Comparison of ENCODE assay signal across 23 cellular contexts in the genomic region with DNA sequence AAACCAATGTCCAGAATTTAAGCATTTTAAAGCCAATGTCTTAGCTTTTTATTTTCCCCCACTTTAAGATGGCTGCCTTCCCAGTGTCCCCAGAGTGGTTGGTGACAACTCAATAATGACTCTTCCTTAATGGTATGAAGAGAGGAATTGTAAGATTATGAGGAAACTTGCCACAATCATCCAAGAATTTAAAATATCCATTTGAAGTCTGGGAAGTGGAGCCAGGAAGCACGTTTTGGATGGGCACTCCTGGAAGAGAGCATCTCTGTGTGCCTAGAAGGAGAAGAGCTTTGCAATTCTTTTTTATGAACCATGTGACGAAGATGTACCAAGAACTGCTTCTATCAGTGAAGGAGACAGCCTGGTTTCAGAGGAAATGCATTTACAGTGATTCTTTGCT. TPM values are rescaled to one million over a fixed set of nuclear protein-coding genes. Genes with fewer than 3 reads are reported as not detected.
"Had no signal": no experiment of that assay in that cellular context is flagged by ENCODE, and none has a peak within 500 bp of the region (broad histone marks: within the 10 kb centered on the region; RNA-seq: fewer than 3 reads in every experiment).

No MANE protein-coding gene starts in this region.

- H3K4me1 ChIP-seq: gastrocnemius medialis, parathyroid adenoma, sigmoid colon, tibial artery had no signal

- H3K9me3 ChIP-seq: gastrocnemius medialis, heart right ventricle, lower lobe of right lung, neutrophil, sigmoid colon, tibial artery had no signal

- H3K4me3 ChIP-seq: gastrocnemius medialis, heart right ventricle, lower lobe of right lung, sigmoid colon, tibial artery had no signal

- DNase-seq: activated CD4-positive, alpha-beta T cell treated with anti-CD3 and anti-CD28 coated beads, Interleukin-2, amount 10 ng/mL, durations not matched to agents 24 days and 14 days; activated CD8-positive, alpha-beta T cell treated with anti-CD3 and anti-CD28 coated beads, Interleukin-2, amount 10 ng/mL, durations not matched to agents 7 days and 5 days; activated naive CD4-positive, alpha-beta T cell treated with Interleukin-2 at 50 U/mL for 16 hours; activated naive CD8-positive, alpha-beta T cell treated with anti-CD3 and anti-CD28 coated beads, Interleukin-2, amount 10 ng/mL, durations not matched to agents 7 days and 5 days; activated T-cell treated with anti-CD3 and anti-CD28 coated beads, Interleukin-2, amount 50 U/mL, for 24 hours; brain microvascular endothelial cell; central memory CD4-positive, alpha-beta T cell; cortex of kidney; gastrocnemius medialis; heart right ventricle; left colon; lower lobe of right lung; natural killer cell; sigmoid colon; stimulated activated CD4-positive, alpha-beta T cell treated with anti-CD3 and anti-CD28 coated beads, Interleukin-1b, Interleukin-23, amount 100 ng/mL, for 48 hours; stimulated activated CD8-positive, alpha-beta memory T cell treated with anti-CD3 and anti-CD28 coated beads, Interleukin-4, amount 100 ng/mL, for 48 hours; stimulated activated naive CD4-positive, alpha-beta T cell; T-cell; tibial artery had no signal

- H3K27me3 ChIP-seq: brain microvascular endothelial cell, gastrocnemius medialis, sigmoid colon, tibial artery had no signal

- ATAC-seq: activated CD8-positive, alpha-beta T cell treated with anti-CD3 and anti-CD28 coated beads, Interleukin-2, amount 10 ng/mL, durations not matched to agents 7 days and 5 days; gastrocnemius medialis; heart right ventricle; lower lobe of right lung; natural killer cell; T-cell had no signal

- FAIRE-seq: urothelium cell line had no signal

- H3K27ac ChIP-seq: brain microvascular endothelial cell, gastrocnemius medialis, heart right ventricle, lower lobe of right lung, neutrophil, parathyroid adenoma, sigmoid colon, tibial artery had no signal

- H3K9ac ChIP-seq: parathyroid adenoma had no signal

- H2AFZ ChIP-seq: parathyroid adenoma had no signal

- H3K79me2 ChIP-seq: parathyroid adenoma had no signal

- H3K36me3 ChIP-seq: brain microvascular endothelial cell, gastrocnemius medialis, heart right ventricle, lower lobe of right lung, neutrophil, sigmoid colon, tibial artery had no signal

RNA-seq across cellular contexts. Expression of a gene that starts 11.3 kb away (rescaled TPM):
- total RNA-seq: activated CD4-positive, alpha-beta T cell treated with anti-CD3 and anti-CD28 coated beads, Interleukin-2, amount 10 ng/mL, durations not matched to agents 24 days and 14 days; activated CD8-positive, alpha-beta T cell treated with anti-CD3 and anti-CD28 coated beads, Interleukin-2, amount 10 ng/mL, durations not matched to agents 7 days and 5 days; activated naive CD8-positive, alpha-beta T cell treated with anti-CD3 and anti-CD28 coated beads, Interleukin-2, amount 10 ng/mL, durations not matched to agents 7 days and 5 days; gastrocnemius medialis; heart right ventricle; mesenteric fat pad; natural killer cell; T-cell had no signal
